In the genomic region with DNA sequence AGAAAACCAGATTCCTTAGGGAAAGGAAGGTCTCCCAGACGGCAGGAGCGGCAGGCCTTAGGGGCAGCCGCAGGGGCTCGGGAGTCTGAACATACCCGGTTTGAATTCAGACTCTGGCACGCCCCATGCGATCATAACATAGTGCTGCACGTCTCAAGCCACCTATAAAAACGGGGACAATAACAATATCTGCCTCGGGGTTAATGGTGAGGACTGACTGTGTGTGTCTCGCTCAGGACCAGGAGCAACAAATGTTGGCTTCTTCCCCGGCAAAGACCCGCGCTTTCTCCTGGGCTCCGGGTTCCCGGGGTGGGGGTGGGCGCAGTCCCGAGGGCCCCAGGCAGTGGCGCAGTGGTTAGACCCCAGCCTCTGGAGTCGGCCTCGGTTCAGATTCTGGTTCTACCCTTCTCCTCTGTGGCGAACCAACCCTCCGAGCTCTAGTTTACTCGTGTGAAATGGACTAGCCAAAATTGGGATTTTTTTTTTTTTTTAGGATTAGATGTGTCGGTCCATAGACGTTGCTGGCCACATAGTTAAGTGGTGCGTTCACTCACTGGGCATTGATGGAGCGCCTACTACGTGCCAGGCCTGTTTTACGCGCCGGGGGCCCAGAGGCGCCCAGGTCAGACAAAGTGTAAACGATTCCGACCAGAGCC, we compare ENCODE assay signal across 8 cellular contexts. TPM values are rescaled to one million over a fixed set of nuclear protein-coding genes. Genes with fewer than 3 reads are reported as not detected.
DNase-seq lines count a peak whose midpoint lies in the region; ATAC-seq and TF ChIP-seq lines count a peak whose summit lies in the region.

No MANE protein-coding gene starts in this region.

- WGBS in esophagus, 2 donors, result 21 to 29% methylated on average over 35 of the region's 35 CpGs

- no peak for TF ChIP-seq CTCF in PC-9 (conservative IDR thresholded peaks at IDR 0.05)

- H3K27ac ChIP-seq in ACC112 (ENCODE audit: low read depth, low read length) (peak overlapping the region; percentile 95), PC-9 (no peak overlapping the region), esophagus (ENCODE audit: low read depth in 2 of 2, low read length in 1 of 2) (peak overlapping the region in 1 of 2 donors; percentile 52), muscle layer of colon (ENCODE audit: low read depth, low read length) (peak overlapping the region; percentile 62)

- CTCF ChIA-PET in PC-9 (lab: Charles Lee), result interaction anchor here (0.6 kb wide), 2 partner anchors 153 to 156 kb away, joined by 3 to 4 read pairs; no protein-coding TSS in a partner anchor

- peaks cover 10% of the 10 kb centered on the region; the same call in 1 of the 2 replicates for H4K20me1 ChIP-seq in PC-9 (ENCODE audit: insufficient read depth)

- H3K27me3 ChIP-seq in ACC112 (ENCODE audit: insufficient read depth, low read length) (no peaks in the 10 kb centered on the region), PC-9 (ENCODE audit: insufficient read depth, low read depth) (no peaks in the 10 kb centered on the region), esophagus (ENCODE audit: control insufficient read depth in 1 of 2, insufficient read depth in 2 of 2, low read length in 2 of 2) (no peaks in the 10 kb centered on the region), muscle layer of colon (ENCODE audit: control insufficient read depth in 1 of 2, insufficient read depth in 2 of 2, low read length in 2 of 2) (peaks cover 0 to 14% of the 10 kb centered on the region in 2 donors)

- TSS peak; percentile 88 for BruUV-seq in PC-9 (replicated peaks; lab: Mats Ljungman, UMichigan)

- H3F3A ChIP-seq in PC-9 (ENCODE audit: insufficient read depth, low read depth), result peaks cover 12% of the 10 kb centered on the region; the same call in 1 of the 2 replicates

- no peak for ATAC-seq in HG03135 (IDR thresholded peaks at IDR 0.05; ENCODE audit: unreplicated experiment)
- ATAC-seq in GM18520 (IDR thresholded peaks at IDR 0.05; ENCODE audit: unreplicated experiment), result no peak

- in situ Hi-C loops in G401 (cut with HindIII; ENCODE audit: low sequenced_read_pairs), result no loop called here

- POLR2A ChIA-PET in PC-9 (lab: Charles Lee; ENCODE audit: unreplicated experiment), result interaction anchor here (0.6 to 0.7 kb wide), 3 partner anchors 17 to 156 kb away, joined by 5 to 15 read pairs (median 9); no protein-coding TSS in a partner anchor

- intact Hi-C loops in PC-9 (cut with micrococcal nuclease; ENCODE audit: unreplicated experiment), result loop anchor here (2.0 to 10.0 kb wide), 5 partner anchors 110 to 976 kb away; no protein-coding TSS in a partner anchor

- H3K4me2 ChIP-seq in PC-9, result peak overlapping the region; percentile 98

- H3K9me2 ChIP-seq in PC-9 (ENCODE audit: insufficient read depth), result no peaks in the 10 kb centered on the region

- H3K36me3 ChIP-seq in ACC112 (ENCODE audit: insufficient read depth, low read length) (peaks cover 9% of the 10 kb centered on the region; the same call in 1 of the 2 replicates), PC-9 (ENCODE audit: low read depth) (peaks cover 5% of the 10 kb centered on the region; the same call in 1 of the 2 replicates), esophagus (ENCODE audit: control insufficient read depth in 2 of 2, insufficient read depth in 2 of 2, low read length in 1 of 2) (no peaks in the 10 kb centered on the region), muscle layer of colon (ENCODE audit: insufficient read depth, low read length) (no peaks in the 10 kb centered on the region)

- peaks cover 45% of the 10 kb centered on the region for H3K79me2 ChIP-seq in ACC112 (ENCODE audit: control insufficient read depth, insufficient read depth, low read length, unreplicated experiment)
- H3K79me2 ChIP-seq in PC-9 (ENCODE audit: low read depth), result peaks cover 43% of the 10 kb centered on the region

- no peak overlapping the region for H3K9ac ChIP-seq in muscle layer of colon (ENCODE audit: low read length)

- H3K9me3 ChIP-seq in PC-9 (ENCODE audit: insufficient read depth, low read depth) (no peaks in the 10 kb centered on the region), esophagus (ENCODE audit: control insufficient read depth in 2 of 2, insufficient read depth in 1 of 2, low read depth in 1 of 2, low read length in 1 of 2) (no peaks in the 10 kb centered on the region), muscle layer of colon (ENCODE audit: low read length) (no peaks in the 10 kb centered on the region)

- H2AFZ ChIP-seq in ACC112 (ENCODE audit: low read length, unreplicated experiment) (peak overlapping the region; percentile 51), PC-9 (peak overlapping the region; percentile 94)

- H3K4me3 ChIP-seq in ACC112 (ENCODE audit: low read depth, low read length) (peak overlapping the region; percentile 91), PC-9 (peak overlapping the region; percentile 97), esophagus (ENCODE audit: low read depth in 1 of 2, low read length in 2 of 2) (peak overlapping the region; percentile 58 to 92), muscle layer of colon (ENCODE audit: low read depth in 1 of 2, low read length in 2 of 2) (peak overlapping the region; percentile 46 to 78)

- DNase-seq in PC-9, result peak in 1 of 2 experiments; percentile 29
- DNase-seq in stimulated activated CD4-positive, alpha-beta T cell treated with anti-CD3 and anti-CD28 coated beads, Interleukin-2, amount 100 ng/mL, for 24 hours, result no peak
- no peak for DNase-seq in G401 (ENCODE audit: low spot score)

- H3K4me1 ChIP-seq in ACC112 (ENCODE audit: control insufficient read depth, insufficient read depth, low read length, unreplicated experiment) (peaks cover 47% of the 10 kb centered on the region), PC-9 (replicated peaks; ENCODE audit: insufficient read depth) (peaks cover 29% of the 10 kb centered on the region), esophagus (ENCODE audit: control insufficient read depth in 2 of 2, insufficient read depth in 2 of 2, low read length in 1 of 2) (peaks cover 0 to 8% of the 10 kb centered on the region in 2 donors), muscle layer of colon (ENCODE audit: insufficient read depth, low read length) (peaks cover 12% of the 10 kb centered on the region)

RNA-seq across cellular contexts. Expression of a gene that starts 1.0 kb away (rescaled TPM):
- total RNA-seq in PC-9 (2021), result 131 and 135 TPM in 2 replicates
- polyA plus RNA-seq in esophagus, result 1 to 10 TPM; 4.4 to 5.5 TPM
- 34.8 and 49.1 TPM in 2 replicates for total RNA-seq in G401 (2014; rRNA removed; shearing (Covaris generic))
